ENCODE assay signal across 20 cellular contexts in the genomic region with DNA sequence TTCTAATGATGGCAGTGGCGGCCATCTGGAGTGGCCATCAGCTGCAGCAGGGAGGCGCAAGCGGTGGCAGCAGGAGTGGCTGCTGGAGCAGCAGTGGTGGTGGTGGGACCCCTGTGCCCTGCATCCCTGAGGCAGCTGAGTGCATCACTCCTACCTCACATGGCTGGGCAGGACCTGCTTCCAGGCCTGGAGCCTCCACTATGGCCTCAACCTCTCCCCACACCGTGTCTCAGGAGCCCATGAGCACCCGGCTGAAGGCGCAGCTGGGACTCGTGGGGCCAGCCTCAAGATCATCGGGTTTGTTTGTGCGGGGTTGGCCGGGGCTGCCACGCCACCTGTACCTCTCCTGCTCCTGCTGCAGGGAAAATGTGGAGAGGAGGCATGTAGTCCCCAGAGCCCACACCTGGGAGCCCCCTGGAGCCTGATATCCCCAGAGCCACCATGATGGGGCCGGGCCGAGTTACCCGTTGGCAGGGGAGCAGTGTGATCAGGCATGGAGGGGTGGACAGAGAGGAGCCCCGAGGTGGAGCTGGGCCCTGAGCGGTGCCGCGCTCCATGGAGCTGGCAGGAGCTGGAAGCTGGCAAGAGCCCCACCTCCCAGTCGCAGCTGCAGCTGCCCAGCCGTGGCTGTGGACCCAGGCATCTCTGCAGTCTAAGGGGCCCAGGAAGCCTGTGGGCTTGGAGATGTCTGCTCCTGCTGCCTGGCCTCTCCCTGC. TPM values are rescaled to one million over a fixed set of nuclear protein-coding genes. Genes with fewer than 3 reads are reported as not detected.
DNase-seq lines count a peak whose midpoint lies in the region; ATAC-seq and TF ChIP-seq lines count a peak whose summit lies in the region.
"Had no signal": no experiment of that assay in that cellular context is flagged by ENCODE, and none has a peak within 500 bp of the region (broad histone marks: within the 10 kb centered on the region; RNA-seq: fewer than 3 reads in every experiment).

No MANE protein-coding gene starts in this region.

- H3K36me3 ChIP-seq in Panc1 (ENCODE audit: control insufficient read depth, insufficient read depth, low read length): no peaks in the 10 kb centered on the region

- H3K36me3 Mint-ChIP-seq in activated T-helper 1 cell treated with anti-CD3 and anti-CD28 coated beads, Interleukin-12 subunit alpha, Interleukin-12 subunit beta, Interleukin-2, Interleukin-4 antibody, amounts not matched to agents 30 ng/mL and 10 ng/mL and 1 ng/mL, durations not matched to agents 14 hours and 24 hours and 36 hours (ENCODE audit: low read depth): peaks cover 13% of the 10 kb centered on the region

- ATAC-seq in Panc1: peak; percentile 40; the same call in 1 of the 2 replicates
- ATAC-seq in esophagus mucosa: peak; percentile 31
- no peak for ATAC-seq in GM18505 (IDR thresholded peaks at IDR 0.05; ENCODE audit: unreplicated experiment)
- ATAC-seq: HCT116; HepG2; natural killer cell treated with Interleukin-12 subunit alpha and Interleukin-12 subunit beta and Interleukin-15 and Interleukin-18, amount 100 ng/mL, for 72 hours; pancreas had no signal

- CTCF ChIA-PET in Panc1 (lab: Charles Lee): no interaction called here

- POLR2A ChIA-PET in Panc1 (lab: Charles Lee): no interaction called here

- no peak for TF ChIP-seq POLR2A in GM18505 (IDR thresholded peaks at IDR 0.05; ENCODE audit: borderline replicate concordance, extremely low read depth, insufficient read depth, insufficient read length)

- DNase-seq in Panc1 (ENCODE audit: low read depth, low spot score) (no peak), substantia nigra (lab: John Stamatoyannopoulos, UW) (peak in 38 of 49 donors; percentile 4 to 70 (median 42)), HCEC 1CT (no peak)
- DNase-seq in activated T-helper 1 cell treated with anti-CD3 and anti-CD28 coated beads, Interleukin-12 subunit alpha, Interleukin-12 subunit beta, Interleukin-2, Interleukin-4 antibody, amounts not matched to agents 30 ng/mL and 10 ng/mL and 1 ng/mL, durations not matched to agents 14 hours and 24 hours and 36 hours (ENCODE audit: low spot score): no peak
- DNase-seq: activated CD4-positive, alpha-beta T cell treated with anti-CD3 and anti-CD28 coated beads, Interleukin-2, amount 50 U/mL, for 1 hour; activated naive CD4-positive, alpha-beta T cell treated with anti-CD3 and anti-CD28 coated beads, Interleukin-2, amount 50 U/mL, for 16 hours; Calu3; NCI-H1048; NCI-H187; stimulated activated CD4-positive, alpha-beta T cell treated with anti-CD3 and anti-CD28 coated beads, Interleukin-15, amount 100 ng/mL, for 24 hours had no signal

- intact Hi-C loops in Panc1 (cut with micrococcal nuclease; ENCODE audit: unreplicated experiment): no loop called here
- intact Hi-C loops in activated T-helper 1 cell treated with anti-CD3 and anti-CD28 coated beads, Interleukin-12 subunit alpha, Interleukin-12 subunit beta, Interleukin-2, Interleukin-4 antibody, amounts not matched to agents 30 ng/mL and 10 ng/mL and 1 ng/mL, durations not matched to agents 14 hours and 24 hours and 36 hours (cut with micrococcal nuclease): no loop called here

- no peak overlapping the region for H3K27ac Mint-ChIP-seq in activated T-helper 1 cell treated with anti-CD3 and anti-CD28 coated beads, Interleukin-12 subunit alpha, Interleukin-12 subunit beta, Interleukin-2, Interleukin-4 antibody, amounts not matched to agents 30 ng/mL and 10 ng/mL and 1 ng/mL, durations not matched to agents 14 hours and 24 hours and 36 hours
- H3K27ac Mint-ChIP-seq: natural killer cell treated with Interleukin-12 subunit alpha and Interleukin-12 subunit beta and Interleukin-15 and Interleukin-18, amount 100 ng/mL, for 72 hours had no signal

- in situ Hi-C loops in Panc1 (cut with HindIII; ENCODE audit: low pct_unique_long_range_greater_than_20kb, low sequenced_read_pairs): no loop called here

- H3K27me3 ChIP-seq in Panc1 (ENCODE audit: control insufficient read depth, insufficient read depth, low read length) (no peaks in the 10 kb centered on the region), layer of hippocampus (ENCODE audit: control insufficient read depth, insufficient read depth, low read length) (no peaks in the 10 kb centered on the region)
- H3K27me3 ChIP-seq: ascending aorta, pancreas had no signal

- H3K4me3 Mint-ChIP-seq in activated T-helper 1 cell treated with anti-CD3 and anti-CD28 coated beads, Interleukin-12 subunit alpha, Interleukin-12 subunit beta, Interleukin-2, Interleukin-4 antibody, amounts not matched to agents 30 ng/mL and 10 ng/mL and 1 ng/mL, durations not matched to agents 14 hours and 24 hours and 36 hours: no peak overlapping the region
- H3K4me3 Mint-ChIP-seq: central memory CD8-positive, alpha-beta T cell; natural killer cell treated with Interleukin-12 subunit alpha and Interleukin-12 subunit beta and Interleukin-15 and Interleukin-18, amount 100 ng/mL, for 72 hours had no signal

- no peaks in the 10 kb centered on the region for H3K9me3 Mint-ChIP-seq in activated T-helper 1 cell treated with anti-CD3 and anti-CD28 coated beads, Interleukin-12 subunit alpha, Interleukin-12 subunit beta, Interleukin-2, Interleukin-4 antibody, amounts not matched to agents 30 ng/mL and 10 ng/mL and 1 ng/mL, durations not matched to agents 14 hours and 24 hours and 36 hours
- H3K9me3 Mint-ChIP-seq: central memory CD8-positive, alpha-beta T cell; natural killer cell treated with Interleukin-12 subunit alpha and Interleukin-12 subunit beta and Interleukin-15 and Interleukin-18, amount 100 ng/mL, for 72 hours had no signal

- H3K27ac ChIP-seq in Panc1 (ENCODE audit: low read length): no peak overlapping the region
- H3K27ac ChIP-seq in layer of hippocampus (ENCODE audit: low read depth, low read length): peak overlapping the region; percentile 42
- peak overlapping the region; percentile 75 for H3K27ac ChIP-seq in substantia nigra (ENCODE audit: low read depth, low read length, poor library complexity, severe bottlenecking)
- H3K27ac ChIP-seq: ascending aorta, C4-2B, pancreas had no signal

- H3K4me3 ChIP-seq in Panc1 (ENCODE audit: low read depth in 2 of 2, low read length in 2 of 2): no peak overlapping the region
- H3K4me3 ChIP-seq: ascending aorta, pancreas had no signal

- no peaks in the 10 kb centered on the region for H3K4me1 Mint-ChIP-seq in activated T-helper 1 cell treated with anti-CD3 and anti-CD28 coated beads, Interleukin-12 subunit alpha, Interleukin-12 subunit beta, Interleukin-2, Interleukin-4 antibody, amounts not matched to agents 30 ng/mL and 10 ng/mL and 1 ng/mL, durations not matched to agents 14 hours and 24 hours and 36 hours (ENCODE audit: low read depth)

- TF ChIP-seq CTCF in Panc1 (IDR thresholded peaks at IDR 0.05): no peak

- BruUV-seq in Panc1 (replicated peaks; lab: Mats Ljungman, UMichigan): no TSS peak

- H3K4me1 ChIP-seq in Panc1 (ENCODE audit: control insufficient read depth, insufficient read depth, low read length): no peaks in the 10 kb centered on the region
- H3K4me1 ChIP-seq: pancreas had no signal

- no peaks in the 10 kb centered on the region for H3K27me3 Mint-ChIP-seq in activated T-helper 1 cell treated with anti-CD3 and anti-CD28 coated beads, Interleukin-12 subunit alpha, Interleukin-12 subunit beta, Interleukin-2, Interleukin-4 antibody, amounts not matched to agents 30 ng/mL and 10 ng/mL and 1 ng/mL, durations not matched to agents 14 hours and 24 hours and 36 hours (ENCODE audit: insufficient read depth)
- H3K27me3 Mint-ChIP-seq: central memory CD8-positive, alpha-beta T cell; natural killer cell treated with Interleukin-12 subunit alpha and Interleukin-12 subunit beta and Interleukin-15 and Interleukin-18, amount 100 ng/mL, for 72 hours had no signal

- H3K9me3 ChIP-seq in Panc1 (ENCODE audit: control insufficient read depth, insufficient read depth, low read depth, low read length): no peaks in the 10 kb centered on the region
- H3K9me3 ChIP-seq: ascending aorta, pancreas had no signal

RNA-seq across cellular contexts. Expression of a gene that starts 16.7 kb away (rescaled TPM):
- total RNA-seq in Panc1 (2021; ENCODE audit: unreplicated experiment) (39.2 TPM), esophagus mucosa (16.2 TPM)
- 23.5 TPM for polyA plus RNA-seq in Panc1 (2012; ENCODE audit: insufficient read length)
- 25.9 and 27.2 TPM in 2 replicates for total RNA-seq in activated T-helper 1 cell treated with anti-CD3 and anti-CD28 coated beads, Interleukin-12 subunit alpha, Interleukin-12 subunit beta, Interleukin-2, Interleukin-4 antibody, amounts not matched to agents 30 ng/mL and 10 ng/mL and 1 ng/mL, durations not matched to agents 14 hours and 24 hours and 36 hours

Comparison
In these comparisons a context has a peak if more than half of its experiments do, and no peak if none do; other contexts are left out.
1. DNase-seq: peak in substantia nigra (38 of 49); none in Panc1 (single experiment), activated T-helper 1 cell treated with anti-CD3 and anti-CD28 coated beads, Interleukin-12 subunit alpha, Interleukin-12 subunit beta, Interleukin-2, Interleukin-4 antibody, amounts not matched to agents 30 ng/mL and 10 ng/mL and 1 ng/mL, durations not matched to agents 14 hours and 24 hours and 36 hours (single experiment) and HCEC 1CT (single experiment).